ENCODE assay signal across 8 cellular contexts in genomic region chr19:57389194-57389729, GRCh38. TPM values are rescaled to one million over a fixed set of nuclear protein-coding genes. Genes with fewer than 3 reads are reported as not detected.
DNase-seq lines count a peak whose midpoint lies in the region; ATAC-seq, FAIRE-seq and TF ChIP-seq lines count a peak whose summit lies in the region.

No MANE protein-coding gene starts in this region.

- BruUV-seq in HepG2 (replicated peaks; lab: Mats Ljungman, UMichigan), result TSS peak; percentile 78

- in situ Hi-C loops in HepG2 (cut with HindIII; ENCODE audit: extremely low pct_ligation_motif_present, low pct_unique_long_range_greater_than_20kb), result no loop called here

- peaks cover 41% of the 10 kb centered on the region for H3K4me1 ChIP-seq in HepG2 (ENCODE audit: insufficient read depth, low read length)
- peaks cover 0 to 20% (median 6%) of the 10 kb centered on the region in 4 donors for H3K4me1 ChIP-seq in tibial nerve

- peak overlapping the region; percentile 68; the same call in 1 of the 2 replicates for H3K9ac ChIP-seq in HepG2 (ENCODE audit: insufficient read depth, low read depth, low read length)

- TF ChIP-seq RAD21 in HepG2 (CRISPR knock-in tag; IDR thresholded peaks at IDR 0.05), result no peak

- peaks cover 5 to 7% of the 10 kb centered on the region in 2 donors for H3K9me3 Mint-ChIP-seq in activated T-cell treated with anti-CD3 and anti-CD28 coated beads, Interleukin-2, amount 50 U/mL, for 72 hours
- peaks cover 29% of the 10 kb centered on the region for H3K9me3 Mint-ChIP-seq in activated naive CD8-positive, alpha-beta T cell treated with anti-CD3 and anti-CD28 coated beads, Interleukin-2, amount 50 U/mL, for 24 hours

- H3K36me3 ChIP-seq in HepG2 (replicated peaks in 1 of 2; ENCODE audit: control insufficient read depth in 1 of 2, insufficient read depth in 2 of 2, low read length in 2 of 2) (peaks cover 3 to 6% of the 10 kb centered on the region in 2 experiments; a peak in 4 of 5 replicates), tibial nerve (peaks cover 0 to 29% (median 0%) of the 10 kb centered on the region in 3 donors)

- H3K27me3 ChIP-seq in HepG2 (ENCODE audit: control insufficient read depth in 1 of 2, insufficient read depth in 2 of 2, low read length in 2 of 2) (no peaks in the 10 kb centered on the region; a peak in 1 of 5 replicates), tibial nerve (no peaks in the 10 kb centered on the region)

- peaks cover 37% of the 10 kb centered on the region for H3K79me2 ChIP-seq in HepG2 (ENCODE audit: insufficient read depth, low read length)

- no peak for FAIRE-seq in HepG2 (lab: Jason Lieb, UNC)

- peak overlapping the region; percentile 32 for H2AFZ ChIP-seq in HepG2 (ENCODE audit: low read length)

- H3K9me3 ChIP-seq in HepG2 (ENCODE audit: low read length) (no peaks in the 10 kb centered on the region), tibial nerve (peaks cover 0 to 29% (median 3%) of the 10 kb centered on the region in 4 donors)

- H3K4me2 ChIP-seq in HepG2 (ENCODE audit: low read depth, low read length), result peak overlapping the region; percentile 93

- CTCF ChIA-PET in HepG2 (lab: Yijun Ruan, JAX; ENCODE audit: low intra/inter-chr PET ratio, low total read pairs), result no interaction called here
- CTCF ChIA-PET in GM10248 (lab: Yijun Ruan, JAX), result interaction anchor here (1.0 to 2.5 kb wide), 6 partner anchors 14 to 35 kb away, joined by 3 to 13 read pairs (median 3); no protein-coding TSS in a partner anchor

- no peak for DNase-seq in activated T-cell treated with anti-CD3 and anti-CD28 coated beads, Interleukin-2, amount 50 U/mL, for 72 hours
- DNase-seq in activated T-cell treated with anti-CD3 and anti-CD28 coated beads for 4 hours (no peak), HepG2 (ENCODE audit: low spot score) (no peak), tibial nerve (ENCODE audit: low spot score in 2 of 2) (no peak), GM10248 (ENCODE audit: extremely low spot score) (no peak)
- no peak for DNase-seq in activated naive CD8-positive, alpha-beta T cell treated with anti-CD3 and anti-CD28 coated beads, Interleukin-2, amount 50 U/mL, for 24 hours
- DNase-seq in activated effector memory CD4-positive, alpha-beta T cell treated with anti-CD3 and anti-CD28 coated beads, Interleukin-2, amount 50 U/mL, for 16 hours, result no peak

- H3K4me3 Mint-ChIP-seq in activated T-cell treated with anti-CD3 and anti-CD28 coated beads, Interleukin-2, amount 50 U/mL, for 72 hours, result peak overlapping the region; percentile 96
- peak overlapping the region; percentile 95 for H3K4me3 Mint-ChIP-seq in activated naive CD8-positive, alpha-beta T cell treated with anti-CD3 and anti-CD28 coated beads, Interleukin-2, amount 50 U/mL, for 24 hours

- peak overlapping the region; percentile 86 for H3K27ac Mint-ChIP-seq in activated T-cell treated with anti-CD3 and anti-CD28 coated beads, Interleukin-2, amount 50 U/mL, for 72 hours
- H3K27ac Mint-ChIP-seq in activated naive CD8-positive, alpha-beta T cell treated with anti-CD3 and anti-CD28 coated beads, Interleukin-2, amount 50 U/mL, for 24 hours, result peak overlapping the region; percentile 95

- ATAC-seq in activated T-cell treated with anti-CD3 and anti-CD28 coated beads, Interleukin-2, amount 50 U/mL, for 72 hours (replicated peaks in 1 of 2), result no peak
- no peak for ATAC-seq in activated naive CD8-positive, alpha-beta T cell treated with anti-CD3 and anti-CD28 coated beads, Interleukin-2, amount 50 U/mL, for 24 hours
- ATAC-seq in HepG2 (no peak), HG02610 (IDR thresholded peaks at IDR 0.05; ENCODE audit: unreplicated experiment) (no peak)

- TF ChIP-seq EP300 in HepG2 (IDR thresholded peaks at IDR 0.05; ENCODE audit: low read depth in 2 of 2, low read length in 2 of 2) (no peak), HepG2 (CRISPR knock-in tag; IDR thresholded peaks at IDR 0.05; ENCODE audit: borderline replicate concordance) (no peak), tibial nerve (IDR thresholded peaks at IDR 0.05) (no peak)

- H3K27ac ChIP-seq in HepG2 (ENCODE audit: extremely low read length, insufficient read depth, low read length), result peak overlapping the region; percentile 97
- H3K27ac ChIP-seq in tibial nerve, result peak overlapping the region; percentile 72 to 98 (median 87)

- intact Hi-C loops in HepG2 (cut with micrococcal nuclease; ENCODE audit: unreplicated experiment), result loop anchor here (1.0 kb wide), 1 partner anchor 26 kb away; the partner anchor contains the start of genes TRAPPC2B and ZNF547

- WGBS in HepG2 (ENCODE audit: low lambda C conversion rate), result 66% methylated on average over 10 of the region's 11 CpGs
- 55 to 57% methylated on average over 11 of the region's 11 CpGs for WGBS in tibial nerve, 2 donors

- peaks cover 24% of the 10 kb centered on the region for H3K4me1 Mint-ChIP-seq in activated T-cell treated with anti-CD3 and anti-CD28 coated beads, Interleukin-2, amount 50 U/mL, for 72 hours (ENCODE audit: low read depth)
- peaks cover 31% of the 10 kb centered on the region for H3K4me1 Mint-ChIP-seq in activated naive CD8-positive, alpha-beta T cell treated with anti-CD3 and anti-CD28 coated beads, Interleukin-2, amount 50 U/mL, for 24 hours

- TF ChIP-seq CTCF in HepG2 (CRISPR knock-in tag; IDR thresholded peaks at IDR 0.05), result no peak
- no peak for TF ChIP-seq CTCF in tibial nerve (IDR thresholded peaks at IDR 0.05)
- no peak for TF ChIP-seq CTCF in GM10248 (IDR thresholded peaks at IDR 0.05; ENCODE audit: control extremely low read depth, extremely low read depth, low read depth, missing control alignments)

- TF ChIP-seq POLR2A in HepG2 (IDR thresholded peaks at IDR 0.05; ENCODE audit: insufficient read depth in 1 of 2, low read depth in 2 of 2, low read length in 2 of 2) (no peak; a peak in 1 of 4 replicates), tibial nerve (IDR thresholded peaks at IDR 0.05) (no peak)

- H3K4me3 ChIP-seq in HepG2 (replicated peaks in 1 of 3; ENCODE audit: insufficient read depth in 1 of 3, low read depth in 2 of 3, low read length in 3 of 3), result peak overlapping the region; percentile 43 to 88 (median 67); a peak in 4 of 6 replicates
- peak overlapping the region; percentile 50 to 77 (median 74) for H3K4me3 ChIP-seq in tibial nerve

- no peaks in the 10 kb centered on the region for H3K27me3 Mint-ChIP-seq in activated T-cell treated with anti-CD3 and anti-CD28 coated beads, Interleukin-2, amount 50 U/mL, for 72 hours (ENCODE audit: low read depth)
- peaks cover 2% of the 10 kb centered on the region for H3K27me3 Mint-ChIP-seq in activated naive CD8-positive, alpha-beta T cell treated with anti-CD3 and anti-CD28 coated beads, Interleukin-2, amount 50 U/mL, for 24 hours

- POLR2A ChIA-PET in HepG2 (lab: Yijun Ruan, JAX), result interaction anchor here (0.9 to 2.0 kb wide), 6 partner anchors 17 to 71 kb away, joined by 3 to 21 read pairs (median 4); partner anchors contain the start of genes TRAPPC2B, ZNF304, ZNF547 and ZNF749
- POLR2A ChIA-PET in GM10248 (lab: Yijun Ruan, JAX), result no interaction called here

- H3K36me3 Mint-ChIP-seq in activated T-cell treated with anti-CD3 and anti-CD28 coated beads, Interleukin-2, amount 50 U/mL, for 72 hours (ENCODE audit: insufficient read depth in 2 of 2), result peaks cover 17 to 50% of the 10 kb centered on the region in 2 donors
- peaks cover 44% of the 10 kb centered on the region for H3K36me3 Mint-ChIP-seq in activated naive CD8-positive, alpha-beta T cell treated with anti-CD3 and anti-CD28 coated beads, Interleukin-2, amount 50 U/mL, for 24 hours (ENCODE audit: low read depth)

- no peaks in the 10 kb centered on the region for H4K20me1 ChIP-seq in HepG2 (ENCODE audit: insufficient read depth, low read length)

RNA-seq across cellular contexts. Expression of gene ZNF548, which starts 0.4 kb away (rescaled TPM):
- total RNA-seq in activated T-cell treated with anti-CD3 and anti-CD28 coated beads, Interleukin-2, amount 50 U/mL, for 72 hours, result 10 to 100 TPM; 40.4 to 62.8 TPM
- 24.9 and 29.4 TPM in 2 replicates for total RNA-seq in HepG2 (2016; rRNA removed; fragmentation: Illumina TruSeq; extraction: Trizol)
- 2.4 and 4.3 TPM in 2 replicates for total RNA-seq in HepG2 (2016; cell fraction: cytosol; rRNA removed; fragmentation: Illumina TruSeq; extraction: Trizol; ENCODE audit: low read depth)
- total RNA-seq in HepG2 (2016; cell fraction: insoluble cytoplasmic fraction; rRNA removed; fragmentation: Illumina TruSeq; extraction: Trizol), result 27.4 and 29.3 TPM in 2 replicates
- 11.2 and 12.3 TPM in 2 replicates for total RNA-seq in HepG2 (2016; cell fraction: membrane; rRNA removed; fragmentation: Illumina TruSeq; extraction: Trizol)
- total RNA-seq in HepG2 (2016; cell fraction: nucleus; rRNA removed; fragmentation: Illumina TruSeq; extraction: Trizol), result 31.8 and 35.6 TPM in 2 replicates
- 19.5 and 19.6 TPM in 2 replicates for polyA plus RNA-seq in HepG2 (2011; rRNA removed)
- 11.8 and 12.3 TPM in 2 replicates for polyA plus RNA-seq in HepG2 (2011; cell fraction: cytosol; rRNA removed)
- polyA plus RNA-seq in HepG2 (2011; cell fraction: nucleus; rRNA removed), result 31.4 and 37.4 TPM in 2 replicates
- polyA plus RNA-seq in HepG2 (2012), result 11.6 and 12.0 TPM in 2 replicates
- polyA plus RNA-seq in HepG2 (2016; cell fraction: cytosol; fragmentation: Illumina TruSeq; extraction: Trizol; ENCODE audit: low read depth), result 0.79 and 1.1 TPM in 2 replicates
- polyA plus RNA-seq in HepG2 (2016; cell fraction: insoluble cytoplasmic fraction; fragmentation: Illumina TruSeq; extraction: Trizol; ENCODE audit: low read depth), result 15.8 and 17.0 TPM in 2 replicates
- 3.6 and 4.5 TPM in 2 replicates for polyA plus RNA-seq in HepG2 (2016; cell fraction: membrane; fragmentation: Illumina TruSeq; extraction: Trizol; ENCODE audit: low read depth)
- polyA plus RNA-seq in HepG2 (2016; cell fraction: nucleus; fragmentation: Illumina TruSeq; extraction: Trizol; ENCODE audit: insufficient read depth, low read depth), result 45.4 and 45.8 TPM in 2 replicates
- polyA minus RNA-seq in HepG2 (2011; rRNA and poly(A)+ RNA removed; ENCODE audit: low replicate concordance), result 15.8 and 36.1 TPM in 2 replicates
- polyA minus RNA-seq in HepG2 (2011; cell fraction: cytosol; rRNA and poly(A)+ RNA removed), result 10.5 and 13.1 TPM in 2 replicates
- 30.3 and 34.6 TPM in 2 replicates for polyA minus RNA-seq in HepG2 (2011; cell fraction: nucleus; rRNA and poly(A)+ RNA removed)
- total RNA-seq in tibial nerve, result 10 to 100 TPM; 19.8 to 40.0 (median 31.2) TPM

RNA-seq across cellular contexts. Expression of gene ZNF17, which starts 21.7 kb away (rescaled TPM):
- 10 to 100 TPM; 11.0 to 12.0 TPM for total RNA-seq in activated T-cell treated with anti-CD3 and anti-CD28 coated beads, Interleukin-2, amount 50 U/mL, for 72 hours
- 10.1 and 14.0 TPM in 2 replicates for total RNA-seq in HepG2 (2016; rRNA removed; fragmentation: Illumina TruSeq; extraction: Trizol)
- 1.7 and 1.8 TPM in 2 replicates for total RNA-seq in HepG2 (2016; cell fraction: cytosol; rRNA removed; fragmentation: Illumina TruSeq; extraction: Trizol; ENCODE audit: low read depth)
- 9.0 and 13.5 TPM in 2 replicates for total RNA-seq in HepG2 (2016; cell fraction: insoluble cytoplasmic fraction; rRNA removed; fragmentation: Illumina TruSeq; extraction: Trizol)
- 6.0 and 7.0 TPM in 2 replicates for total RNA-seq in HepG2 (2016; cell fraction: membrane; rRNA removed; fragmentation: Illumina TruSeq; extraction: Trizol)
- total RNA-seq in HepG2 (2016; cell fraction: nucleus; rRNA removed; fragmentation: Illumina TruSeq; extraction: Trizol), result 11.7 and 13.5 TPM in 2 replicates
- 3.0 and 3.7 TPM in 2 replicates for polyA plus RNA-seq in HepG2 (2011; rRNA removed)
- 1.5 and 3.0 TPM in 2 replicates for polyA plus RNA-seq in HepG2 (2011; cell fraction: cytosol; rRNA removed)
- 8.1 and 8.6 TPM in 2 replicates for polyA plus RNA-seq in HepG2 (2011; cell fraction: nucleus; rRNA removed)
- 2.4 and 2.5 TPM in 2 replicates for polyA plus RNA-seq in HepG2 (2012)
- 0.35 and 0.54 TPM in 2 replicates for polyA plus RNA-seq in HepG2 (2016; cell fraction: cytosol; fragmentation: Illumina TruSeq; extraction: Trizol; ENCODE audit: low read depth)
- polyA plus RNA-seq in HepG2 (2016; cell fraction: insoluble cytoplasmic fraction; fragmentation: Illumina TruSeq; extraction: Trizol; ENCODE audit: low read depth), result 6.0 and 7.0 TPM in 2 replicates
- 1.5 and 1.9 TPM in 2 replicates for polyA plus RNA-seq in HepG2 (2016; cell fraction: membrane; fragmentation: Illumina TruSeq; extraction: Trizol; ENCODE audit: low read depth)
- polyA plus RNA-seq in HepG2 (2016; cell fraction: nucleus; fragmentation: Illumina TruSeq; extraction: Trizol; ENCODE audit: insufficient read depth, low read depth), result 7.0 and 7.2 TPM in 2 replicates
- 24.0 and 24.2 TPM in 2 replicates for polyA minus RNA-seq in HepG2 (2011; rRNA and poly(A)+ RNA removed; ENCODE audit: low replicate concordance)
- 3.7 and 5.4 TPM in 2 replicates for polyA minus RNA-seq in HepG2 (2011; cell fraction: cytosol; rRNA and poly(A)+ RNA removed)
- 51.2 and 58.4 TPM in 2 replicates for polyA minus RNA-seq in HepG2 (2011; cell fraction: nucleus; rRNA and poly(A)+ RNA removed)
- 10 to 100 TPM in 3 of 4 donors, 1 to 10 TPM in 1; 9.4 to 27.3 (median 14.9) TPM for total RNA-seq in tibial nerve

RNA-seq across cellular contexts. Expression of gene TRAPPC2B, which starts 25.9 kb away (rescaled TPM):
- 1 to 10 TPM; 7.3 to 8.5 TPM for total RNA-seq in activated T-cell treated with anti-CD3 and anti-CD28 coated beads, Interleukin-2, amount 50 U/mL, for 72 hours
- total RNA-seq in HepG2 (2016; rRNA removed; fragmentation: Illumina TruSeq; extraction: Trizol) (13.3 and 20.5 TPM in 2 replicates), tibial nerve (10 to 100 TPM in 3 of 4 donors, 1 to 10 TPM in 1; 4.8 to 20.6 (median 18.8) TPM)
- total RNA-seq in HepG2 (2016; cell fraction: cytosol; rRNA removed; fragmentation: Illumina TruSeq; extraction: Trizol; ENCODE audit: low read depth), result 6.0 and 7.5 TPM in 2 replicates
- 14.1 and 20.3 TPM in 2 replicates for total RNA-seq in HepG2 (2016; cell fraction: insoluble cytoplasmic fraction; rRNA removed; fragmentation: Illumina TruSeq; extraction: Trizol)
- total RNA-seq in HepG2 (2016; cell fraction: membrane; rRNA removed; fragmentation: Illumina TruSeq; extraction: Trizol), result 5.7 and 5.9 TPM in 2 replicates
- total RNA-seq in HepG2 (2016; cell fraction: nucleus; rRNA removed; fragmentation: Illumina TruSeq; extraction: Trizol), result 7.0 and 7.7 TPM in 2 replicates
- 16.8 and 17.7 TPM in 2 replicates for polyA plus RNA-seq in HepG2 (2011; rRNA removed)
- polyA plus RNA-seq in HepG2 (2011; cell fraction: cytosol; rRNA removed), result 19.8 and 24.4 TPM in 2 replicates
- polyA plus RNA-seq in HepG2 (2011; cell fraction: nucleus; rRNA removed), result 3.5 and 5.8 TPM in 2 replicates
- polyA plus RNA-seq in HepG2 (2012), result 12.0 and 12.7 TPM in 2 replicates
- 3.7 and 5.0 TPM in 2 replicates for polyA plus RNA-seq in HepG2 (2016; cell fraction: cytosol; fragmentation: Illumina TruSeq; extraction: Trizol; ENCODE audit: low read depth)
- polyA plus RNA-seq in HepG2 (2016; cell fraction: insoluble cytoplasmic fraction; fragmentation: Illumina TruSeq; extraction: Trizol; ENCODE audit: low read depth), result 20.2 and 24.5 TPM in 2 replicates
- 2.9 TPM in 2 replicates for polyA plus RNA-seq in HepG2 (2016; cell fraction: membrane; fragmentation: Illumina TruSeq; extraction: Trizol; ENCODE audit: low read depth)
- 10.9 and 11.1 TPM in 2 replicates for polyA plus RNA-seq in HepG2 (2016; cell fraction: nucleus; fragmentation: Illumina TruSeq; extraction: Trizol; ENCODE audit: insufficient read depth, low read depth)
- polyA minus RNA-seq in HepG2 (2011; rRNA and poly(A)+ RNA removed; ENCODE audit: low replicate concordance), result 6.7 and 11.3 TPM in 2 replicates
- 1.8 and 6.1 TPM in 2 replicates for polyA minus RNA-seq in HepG2 (2011; cell fraction: cytosol; rRNA and poly(A)+ RNA removed)
- 3.6 and 6.2 TPM in 2 replicates for polyA minus RNA-seq in HepG2 (2011; cell fraction: nucleus; rRNA and poly(A)+ RNA removed)

RNA-seq across cellular contexts. Expression of gene ZNF547, which starts 25.9 kb away (rescaled TPM):
- 1 to 10 TPM; 3.9 to 4.5 TPM for total RNA-seq in activated T-cell treated with anti-CD3 and anti-CD28 coated beads, Interleukin-2, amount 50 U/mL, for 72 hours
- 2.1 and 2.6 TPM in 2 replicates for total RNA-seq in HepG2 (2016; rRNA removed; fragmentation: Illumina TruSeq; extraction: Trizol)
- total RNA-seq in HepG2 (2016; cell fraction: cytosol; rRNA removed; fragmentation: Illumina TruSeq; extraction: Trizol; ENCODE audit: low read depth), result 0.40 and 0.44 TPM in 2 replicates
- 2.2 and 2.6 TPM in 2 replicates for total RNA-seq in HepG2 (2016; cell fraction: insoluble cytoplasmic fraction; rRNA removed; fragmentation: Illumina TruSeq; extraction: Trizol)
- 1.0 TPM in 2 replicates for total RNA-seq in HepG2 (2016; cell fraction: membrane; rRNA removed; fragmentation: Illumina TruSeq; extraction: Trizol)
- total RNA-seq in HepG2 (2016; cell fraction: nucleus; rRNA removed; fragmentation: Illumina TruSeq; extraction: Trizol), result 3.1 and 4.6 TPM in 2 replicates
- polyA plus RNA-seq in HepG2 (2011; rRNA removed), result 2.0 and 2.2 TPM in 2 replicates
- 0.71 and 1.3 TPM in 2 replicates for polyA plus RNA-seq in HepG2 (2011; cell fraction: cytosol; rRNA removed)
- polyA plus RNA-seq in HepG2 (2011; cell fraction: nucleus; rRNA removed), result 3.0 and 5.3 TPM in 2 replicates
- polyA plus RNA-seq in HepG2 (2012), result 2.5 TPM in 2 replicates
- 0.24 and 0.31 TPM in 2 replicates for polyA plus RNA-seq in HepG2 (2016; cell fraction: cytosol; fragmentation: Illumina TruSeq; extraction: Trizol; ENCODE audit: low read depth)
- polyA plus RNA-seq in HepG2 (2016; cell fraction: insoluble cytoplasmic fraction; fragmentation: Illumina TruSeq; extraction: Trizol; ENCODE audit: low read depth), result 1.3 and 1.4 TPM in 2 replicates
- 0.37 and 0.50 TPM in 2 replicates for polyA plus RNA-seq in HepG2 (2016; cell fraction: membrane; fragmentation: Illumina TruSeq; extraction: Trizol; ENCODE audit: low read depth)
- polyA plus RNA-seq in HepG2 (2016; cell fraction: nucleus; fragmentation: Illumina TruSeq; extraction: Trizol; ENCODE audit: insufficient read depth, low read depth), result 4.6 and 5.6 TPM in 2 replicates
- 4.5 and 5.7 TPM in 2 replicates for polyA minus RNA-seq in HepG2 (2011; rRNA and poly(A)+ RNA removed; ENCODE audit: low replicate concordance)
- 2.1 and 2.2 TPM in 2 replicates for polyA minus RNA-seq in HepG2 (2011; cell fraction: cytosol; rRNA and poly(A)+ RNA removed)
- polyA minus RNA-seq in HepG2 (2011; cell fraction: nucleus; rRNA and poly(A)+ RNA removed), result 4.8 and 6.3 TPM in 2 replicates
- total RNA-seq in tibial nerve, result 1 to 10 TPM in 2 of 4 donors, under 1 TPM in 2; 0.78 to 1.8 (median 1.1) TPM

RNA-seq across cellular contexts. Expression of gene ZNF304, which starts 38.2 kb away (rescaled TPM):
- total RNA-seq in activated T-cell treated with anti-CD3 and anti-CD28 coated beads, Interleukin-2, amount 50 U/mL, for 72 hours, result 1 to 10 TPM; 8.1 to 8.3 TPM
- total RNA-seq in HepG2 (2016; rRNA removed; fragmentation: Illumina TruSeq; extraction: Trizol) (8.0 and 9.5 TPM in 2 replicates), tibial nerve (1 to 10 TPM; 5.1 to 7.6 (median 6.0) TPM)
- 0.61 and 1.1 TPM in 2 replicates for total RNA-seq in HepG2 (2016; cell fraction: cytosol; rRNA removed; fragmentation: Illumina TruSeq; extraction: Trizol; ENCODE audit: low read depth)
- 7.7 and 8.9 TPM in 2 replicates for total RNA-seq in HepG2 (2016; cell fraction: insoluble cytoplasmic fraction; rRNA removed; fragmentation: Illumina TruSeq; extraction: Trizol)
- total RNA-seq in HepG2 (2016; cell fraction: membrane; rRNA removed; fragmentation: Illumina TruSeq; extraction: Trizol), result 3.0 and 3.4 TPM in 2 replicates
- total RNA-seq in HepG2 (2016; cell fraction: nucleus; rRNA removed; fragmentation: Illumina TruSeq; extraction: Trizol), result 5.9 and 7.0 TPM in 2 replicates
- 3.4 and 3.6 TPM in 2 replicates for polyA plus RNA-seq in HepG2 (2011; rRNA removed)
- polyA plus RNA-seq in HepG2 (2011; cell fraction: cytosol; rRNA removed), result 1.8 and 2.7 TPM in 2 replicates
- polyA plus RNA-seq in HepG2 (2011; cell fraction: nucleus; rRNA removed), result 3.0 and 4.8 TPM in 2 replicates
- polyA plus RNA-seq in HepG2 (2012), result 3.5 and 4.1 TPM in 2 replicates
- polyA plus RNA-seq in HepG2 (2016; cell fraction: cytosol; fragmentation: Illumina TruSeq; extraction: Trizol; ENCODE audit: low read depth), result 0.17 TPM in 2 replicates
- polyA plus RNA-seq in HepG2 (2016; cell fraction: insoluble cytoplasmic fraction; fragmentation: Illumina TruSeq; extraction: Trizol; ENCODE audit: low read depth), result 4.3 and 4.6 TPM in 2 replicates
- polyA plus RNA-seq in HepG2 (2016; cell fraction: membrane; fragmentation: Illumina TruSeq; extraction: Trizol; ENCODE audit: low read depth), result 0.69 and 0.74 TPM in 2 replicates
- 7.8 and 9.4 TPM in 2 replicates for polyA plus RNA-seq in HepG2 (2016; cell fraction: nucleus; fragmentation: Illumina TruSeq; extraction: Trizol; ENCODE audit: insufficient read depth, low read depth)
- polyA minus RNA-seq in HepG2 (2011; rRNA and poly(A)+ RNA removed; ENCODE audit: low replicate concordance), result 8.4 and 9.2 TPM in 2 replicates
- 4.4 and 6.1 TPM in 2 replicates for polyA minus RNA-seq in HepG2 (2011; cell fraction: cytosol; rRNA and poly(A)+ RNA removed)
- 3.9 and 5.5 TPM in 2 replicates for polyA minus RNA-seq in HepG2 (2011; cell fraction: nucleus; rRNA and poly(A)+ RNA removed)
